In the genomic region with DNA sequence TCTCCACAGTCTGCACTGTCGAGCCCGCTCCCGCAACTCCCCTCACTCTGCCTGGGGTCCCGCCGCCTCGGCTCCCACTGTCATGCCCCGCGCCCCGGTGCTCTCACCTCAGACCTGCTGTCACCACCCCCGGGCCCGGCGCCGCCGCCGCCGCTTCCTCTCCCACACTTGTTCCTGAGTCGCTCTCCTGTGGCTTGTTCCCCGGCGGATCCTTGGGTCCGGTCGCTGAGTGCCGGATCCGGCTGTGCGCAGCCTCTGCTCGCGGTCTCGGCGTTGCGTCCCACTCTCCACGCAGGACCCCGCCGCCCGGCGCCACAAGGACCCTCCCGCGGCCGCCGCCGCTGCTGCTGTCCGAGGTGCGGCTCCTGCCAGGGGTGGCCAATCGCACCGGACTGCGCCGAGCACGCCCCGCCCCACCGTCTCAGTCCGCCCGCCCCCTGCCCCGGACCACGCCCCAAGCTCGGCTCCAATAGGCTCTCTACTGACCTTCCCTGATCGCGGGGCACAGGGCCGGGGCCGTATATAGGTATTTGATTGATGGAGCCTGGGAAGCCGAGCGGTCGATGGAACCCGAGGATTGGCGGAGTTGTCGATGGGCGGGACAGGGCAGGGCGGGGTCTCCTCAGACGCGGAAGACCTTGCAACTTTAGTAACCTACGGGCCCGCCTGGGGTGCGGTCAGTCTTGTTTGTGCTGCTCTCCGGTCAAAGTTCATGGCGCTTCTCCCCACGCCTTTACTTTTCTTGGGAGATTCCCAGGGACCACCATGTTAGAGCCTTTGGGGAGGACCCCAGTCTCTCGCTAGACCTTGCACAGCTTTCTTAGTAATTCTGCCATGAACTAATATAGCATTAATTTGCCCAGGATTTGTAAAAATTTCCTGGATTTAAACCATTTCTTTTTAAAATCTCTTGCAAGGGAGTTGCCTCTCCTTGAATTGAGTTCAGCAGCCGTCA, we compare ENCODE assay signal across 1 cellular context.
TF ChIP-seq lines count a peak whose summit lies in the region.

A gene (minus strand): TSS at position 367 of the 955 bp plus-strand sequence. CDS start 117,340 bp downstream, outside the sequence.

TF ChIP-seq in GM12878, 131 proteins besides CTCF, POLR2A, EP300 and RAD21 (continued from another document and continues in another):
- TF ChIP-seq, protein P1, sequence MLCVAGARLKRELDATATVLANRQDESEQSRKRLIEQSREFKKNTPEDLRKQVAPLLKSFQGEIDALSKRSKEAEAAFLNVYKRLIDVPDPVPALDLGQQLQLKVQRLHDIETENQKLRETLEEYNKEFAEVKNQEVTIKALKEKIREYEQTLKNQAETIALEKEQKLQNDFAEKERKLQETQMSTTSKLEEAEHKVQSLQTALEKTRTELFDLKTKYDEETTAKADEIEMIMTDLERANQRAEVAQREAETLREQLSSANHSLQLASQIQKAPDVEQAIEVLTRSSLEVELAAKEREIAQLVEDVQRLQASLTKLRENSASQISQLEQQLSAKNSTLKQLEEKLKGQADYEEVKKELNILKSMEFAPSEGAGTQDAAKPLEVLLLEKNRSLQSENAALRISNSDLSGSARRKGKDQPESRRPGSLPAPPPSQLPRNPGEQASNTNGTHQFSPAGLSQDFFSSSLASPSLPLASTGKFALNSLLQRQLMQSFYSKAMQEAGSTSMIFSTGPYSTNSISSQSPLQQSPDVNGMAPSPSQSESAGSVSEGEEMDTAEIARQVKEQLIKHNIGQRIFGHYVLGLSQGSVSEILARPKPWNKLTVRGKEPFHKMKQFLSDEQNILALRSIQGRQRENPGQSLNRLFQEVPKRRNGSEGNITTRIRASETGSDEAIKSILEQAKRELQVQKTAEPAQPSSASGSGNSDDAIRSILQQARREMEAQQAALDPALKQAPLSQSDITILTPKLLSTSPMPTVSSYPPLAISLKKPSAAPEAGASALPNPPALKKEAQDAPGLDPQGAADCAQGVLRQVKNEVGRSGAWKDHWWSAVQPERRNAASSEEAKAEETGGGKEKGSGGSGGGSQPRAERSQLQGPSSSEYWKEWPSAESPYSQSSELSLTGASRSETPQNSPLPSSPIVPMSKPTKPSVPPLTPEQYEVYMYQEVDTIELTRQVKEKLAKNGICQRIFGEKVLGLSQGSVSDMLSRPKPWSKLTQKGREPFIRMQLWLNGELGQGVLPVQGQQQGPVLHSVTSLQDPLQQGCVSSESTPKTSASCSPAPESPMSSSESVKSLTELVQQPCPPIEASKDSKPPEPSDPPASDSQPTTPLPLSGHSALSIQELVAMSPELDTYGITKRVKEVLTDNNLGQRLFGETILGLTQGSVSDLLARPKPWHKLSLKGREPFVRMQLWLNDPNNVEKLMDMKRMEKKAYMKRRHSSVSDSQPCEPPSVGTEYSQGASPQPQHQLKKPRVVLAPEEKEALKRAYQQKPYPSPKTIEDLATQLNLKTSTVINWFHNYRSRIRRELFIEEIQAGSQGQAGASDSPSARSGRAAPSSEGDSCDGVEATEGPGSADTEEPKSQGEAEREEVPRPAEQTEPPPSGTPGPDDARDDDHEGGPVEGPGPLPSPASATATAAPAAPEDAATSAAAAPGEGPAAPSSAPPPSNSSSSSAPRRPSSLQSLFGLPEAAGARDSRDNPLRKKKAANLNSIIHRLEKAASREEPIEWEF (IDR thresholded peaks at IDR 0.05; ENCODE audit: insufficient replicate concordance, low read depth, low read length) = peak; percentile 98
- TF ChIP-seq STAT1 (conservative IDR thresholded peaks at IDR 0.05) (no peak), NFYA (IDR thresholded peaks at IDR 0.05; ENCODE audit: borderline replicate concordance, low read depth, low read length) (no peak), BHLHE40 (IDR thresholded peaks at IDR 0.05; ENCODE audit: borderline replicate concordance in 1 of 2, low read depth in 2 of 2, low read length in 1 of 2) (peak in 1 of 2 experiments; percentile 77; a peak in 2 of 4 replicates), RUNX3 (IDR thresholded peaks at IDR 0.05; ENCODE audit: low read length) (peak; percentile 78), KAT2A (conservative IDR thresholded peaks at IDR 0.05; ENCODE audit: control insufficient read depth, low read depth, low read length) (no peak), TARDBP (IDR thresholded peaks at IDR 0.05; ENCODE audit: borderline replicate concordance) (peak; percentile 39; the same call in 1 of the 2 replicates), RAD51 (IDR thresholded peaks at IDR 0.05) (peak; percentile 77), JUND (IDR thresholded peaks at IDR 0.05; ENCODE audit: low read depth, low read length) (peak; percentile 33; the same call in 1 of the 2 replicates), RB1 (IDR thresholded peaks at IDR 0.05; ENCODE audit: borderline replicate concordance) (peak; percentile 64; the same call in 1 of the 2 replicates), CHD2 (IDR thresholded peaks at IDR 0.05; ENCODE audit: borderline replicate concordance, low read depth, low read length) (peak; percentile 67; the same call in 1 of the 2 replicates), BACH1 (IDR thresholded peaks at IDR 0.05; ENCODE audit: borderline replicate concordance) (peak; percentile 82), FOXK2 (IDR thresholded peaks at IDR 0.05) (peak; percentile 78), ZSCAN29 (IDR thresholded peaks at IDR 0.05) (no peak), MEF2A (IDR thresholded peaks at IDR 0.05; ENCODE audit: insufficient read depth, low read depth, low read length) (0 out of 2 replicates have a peak, but pooled peaks have one; percentile 42), CREB1 (IDR thresholded peaks at IDR 0.05; ENCODE audit: low read depth) (peak; percentile 62; the same call in 1 of the 2 replicates)
- TF ChIP-seq, protein P2, sequence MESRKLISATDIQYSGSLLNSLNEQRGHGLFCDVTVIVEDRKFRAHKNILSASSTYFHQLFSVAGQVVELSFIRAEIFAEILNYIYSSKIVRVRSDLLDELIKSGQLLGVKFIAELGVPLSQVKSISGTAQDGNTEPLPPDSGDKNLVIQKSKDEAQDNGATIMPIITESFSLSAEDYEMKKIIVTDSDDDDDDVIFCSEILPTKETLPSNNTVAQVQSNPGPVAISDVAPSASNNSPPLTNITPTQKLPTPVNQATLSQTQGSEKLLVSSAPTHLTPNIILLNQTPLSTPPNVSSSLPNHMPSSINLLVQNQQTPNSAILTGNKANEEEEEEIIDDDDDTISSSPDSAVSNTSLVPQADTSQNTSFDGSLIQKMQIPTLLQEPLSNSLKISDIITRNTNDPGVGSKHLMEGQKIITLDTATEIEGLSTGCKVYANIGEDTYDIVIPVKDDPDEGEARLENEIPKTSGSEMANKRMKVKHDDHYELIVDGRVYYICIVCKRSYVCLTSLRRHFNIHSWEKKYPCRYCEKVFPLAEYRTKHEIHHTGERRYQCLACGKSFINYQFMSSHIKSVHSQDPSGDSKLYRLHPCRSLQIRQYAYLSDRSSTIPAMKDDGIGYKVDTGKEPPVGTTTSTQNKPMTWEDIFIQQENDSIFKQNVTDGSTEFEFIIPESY (IDR thresholded peaks at IDR 0.05) = no peak
- TF ChIP-seq, protein P3, sequence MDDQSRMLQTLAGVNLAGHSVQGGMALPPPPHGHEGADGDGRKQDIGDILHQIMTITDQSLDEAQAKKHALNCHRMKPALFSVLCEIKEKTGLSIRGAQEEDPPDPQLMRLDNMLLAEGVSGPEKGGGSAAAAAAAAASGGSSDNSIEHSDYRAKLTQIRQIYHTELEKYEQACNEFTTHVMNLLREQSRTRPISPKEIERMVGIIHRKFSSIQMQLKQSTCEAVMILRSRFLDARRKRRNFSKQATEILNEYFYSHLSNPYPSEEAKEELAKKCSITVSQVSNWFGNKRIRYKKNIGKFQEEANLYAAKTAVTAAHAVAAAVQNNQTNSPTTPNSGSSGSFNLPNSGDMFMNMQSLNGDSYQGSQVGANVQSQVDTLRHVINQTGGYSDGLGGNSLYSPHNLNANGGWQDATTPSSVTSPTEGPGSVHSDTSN (IDR thresholded peaks at IDR 0.05; ENCODE audit: insufficient replicate concordance, low read depth, low read length) = peak; percentile 33
- TF ChIP-seq, protein P4, sequence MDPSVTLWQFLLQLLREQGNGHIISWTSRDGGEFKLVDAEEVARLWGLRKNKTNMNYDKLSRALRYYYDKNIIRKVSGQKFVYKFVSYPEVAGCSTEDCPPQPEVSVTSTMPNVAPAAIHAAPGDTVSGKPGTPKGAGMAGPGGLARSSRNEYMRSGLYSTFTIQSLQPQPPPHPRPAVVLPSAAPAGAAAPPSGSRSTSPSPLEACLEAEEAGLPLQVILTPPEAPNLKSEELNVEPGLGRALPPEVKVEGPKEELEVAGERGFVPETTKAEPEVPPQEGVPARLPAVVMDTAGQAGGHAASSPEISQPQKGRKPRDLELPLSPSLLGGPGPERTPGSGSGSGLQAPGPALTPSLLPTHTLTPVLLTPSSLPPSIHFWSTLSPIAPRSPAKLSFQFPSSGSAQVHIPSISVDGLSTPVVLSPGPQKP (IDR thresholded peaks at IDR 0.05; ENCODE audit: low read depth, low read length) = peak; percentile 59; the same call in 1 of the 2 replicates
- TF ChIP-seq, protein P5, sequence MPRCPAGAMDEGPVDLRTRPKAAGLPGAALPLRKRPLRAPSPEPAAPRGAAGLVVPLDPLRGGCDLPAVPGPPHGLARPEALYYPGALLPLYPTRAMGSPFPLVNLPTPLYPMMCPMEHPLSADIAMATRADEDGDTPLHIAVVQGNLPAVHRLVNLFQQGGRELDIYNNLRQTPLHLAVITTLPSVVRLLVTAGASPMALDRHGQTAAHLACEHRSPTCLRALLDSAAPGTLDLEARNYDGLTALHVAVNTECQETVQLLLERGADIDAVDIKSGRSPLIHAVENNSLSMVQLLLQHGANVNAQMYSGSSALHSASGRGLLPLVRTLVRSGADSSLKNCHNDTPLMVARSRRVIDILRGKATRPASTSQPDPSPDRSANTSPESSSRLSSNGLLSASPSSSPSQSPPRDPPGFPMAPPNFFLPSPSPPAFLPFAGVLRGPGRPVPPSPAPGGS (IDR thresholded peaks at IDR 0.05; ENCODE audit: borderline replicate concordance, insufficient read depth, low read depth, low read length, poor library complexity, severe bottlenecking) = peak; percentile 20
- TF ChIP-seq, protein P6, sequence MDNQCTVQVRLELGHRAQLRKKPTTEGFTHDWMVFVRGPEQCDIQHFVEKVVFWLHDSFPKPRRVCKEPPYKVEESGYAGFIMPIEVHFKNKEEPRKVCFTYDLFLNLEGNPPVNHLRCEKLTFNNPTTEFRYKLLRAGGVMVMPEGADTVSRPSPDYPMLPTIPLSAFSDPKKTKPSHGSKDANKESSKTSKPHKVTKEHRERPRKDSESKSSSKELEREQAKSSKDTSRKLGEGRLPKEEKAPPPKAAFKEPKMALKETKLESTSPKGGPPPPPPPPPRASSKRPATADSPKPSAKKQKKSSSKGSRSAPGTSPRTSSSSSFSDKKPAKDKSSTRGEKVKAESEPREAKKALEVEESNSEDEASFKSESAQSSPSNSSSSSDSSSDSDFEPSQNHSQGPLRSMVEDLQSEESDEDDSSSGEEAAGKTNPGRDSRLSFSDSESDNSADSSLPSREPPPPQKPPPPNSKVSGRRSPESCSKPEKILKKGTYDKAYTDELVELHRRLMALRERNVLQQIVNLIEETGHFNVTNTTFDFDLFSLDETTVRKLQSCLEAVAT (IDR thresholded peaks at IDR 0.05) = peak; percentile 100
- TF ChIP-seq, protein P7, sequence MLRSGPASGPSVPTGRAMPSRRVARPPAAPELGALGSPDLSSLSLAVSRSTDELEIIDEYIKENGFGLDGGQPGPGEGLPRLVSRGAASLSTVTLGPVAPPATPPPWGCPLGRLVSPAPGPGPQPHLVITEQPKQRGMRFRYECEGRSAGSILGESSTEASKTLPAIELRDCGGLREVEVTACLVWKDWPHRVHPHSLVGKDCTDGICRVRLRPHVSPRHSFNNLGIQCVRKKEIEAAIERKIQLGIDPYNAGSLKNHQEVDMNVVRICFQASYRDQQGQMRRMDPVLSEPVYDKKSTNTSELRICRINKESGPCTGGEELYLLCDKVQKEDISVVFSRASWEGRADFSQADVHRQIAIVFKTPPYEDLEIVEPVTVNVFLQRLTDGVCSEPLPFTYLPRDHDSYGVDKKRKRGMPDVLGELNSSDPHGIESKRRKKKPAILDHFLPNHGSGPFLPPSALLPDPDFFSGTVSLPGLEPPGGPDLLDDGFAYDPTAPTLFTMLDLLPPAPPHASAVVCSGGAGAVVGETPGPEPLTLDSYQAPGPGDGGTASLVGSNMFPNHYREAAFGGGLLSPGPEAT (IDR thresholded peaks at IDR 0.05; ENCODE audit: low read depth) = peak; percentile 80
- TF ChIP-seq, protein P8, sequence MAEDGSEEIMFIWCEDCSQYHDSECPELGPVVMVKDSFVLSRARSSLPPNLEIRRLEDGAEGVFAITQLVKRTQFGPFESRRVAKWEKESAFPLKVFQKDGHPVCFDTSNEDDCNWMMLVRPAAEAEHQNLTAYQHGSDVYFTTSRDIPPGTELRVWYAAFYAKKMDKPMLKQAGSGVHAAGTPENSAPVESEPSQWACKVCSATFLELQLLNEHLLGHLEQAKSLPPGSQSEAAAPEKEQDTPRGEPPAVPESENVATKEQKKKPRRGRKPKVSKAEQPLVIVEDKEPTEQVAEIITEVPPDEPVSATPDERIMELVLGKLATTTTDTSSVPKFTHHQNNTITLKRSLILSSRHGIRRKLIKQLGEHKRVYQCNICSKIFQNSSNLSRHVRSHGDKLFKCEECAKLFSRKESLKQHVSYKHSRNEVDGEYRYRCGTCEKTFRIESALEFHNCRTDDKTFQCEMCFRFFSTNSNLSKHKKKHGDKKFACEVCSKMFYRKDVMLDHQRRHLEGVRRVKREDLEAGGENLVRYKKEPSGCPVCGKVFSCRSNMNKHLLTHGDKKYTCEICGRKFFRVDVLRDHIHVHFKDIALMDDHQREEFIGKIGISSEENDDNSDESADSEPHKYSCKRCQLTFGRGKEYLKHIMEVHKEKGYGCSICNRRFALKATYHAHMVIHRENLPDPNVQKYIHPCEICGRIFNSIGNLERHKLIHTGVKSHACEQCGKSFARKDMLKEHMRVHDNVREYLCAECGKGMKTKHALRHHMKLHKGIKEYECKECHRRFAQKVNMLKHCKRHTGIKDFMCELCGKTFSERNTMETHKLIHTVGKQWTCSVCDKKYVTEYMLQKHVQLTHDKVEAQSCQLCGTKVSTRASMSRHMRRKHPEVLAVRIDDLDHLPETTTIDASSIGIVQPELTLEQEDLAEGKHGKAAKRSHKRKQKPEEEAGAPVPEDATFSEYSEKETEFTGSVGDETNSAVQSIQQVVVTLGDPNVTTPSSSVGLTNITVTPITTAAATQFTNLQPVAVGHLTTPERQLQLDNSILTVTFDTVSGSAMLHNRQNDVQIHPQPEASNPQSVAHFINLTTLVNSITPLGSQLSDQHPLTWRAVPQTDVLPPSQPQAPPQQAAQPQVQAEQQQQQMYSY (CRISPR knock-in tag; IDR thresholded peaks at IDR 0.05) = no peak
